ENCODE assay signal across 21 cellular contexts in the genomic region with DNA sequence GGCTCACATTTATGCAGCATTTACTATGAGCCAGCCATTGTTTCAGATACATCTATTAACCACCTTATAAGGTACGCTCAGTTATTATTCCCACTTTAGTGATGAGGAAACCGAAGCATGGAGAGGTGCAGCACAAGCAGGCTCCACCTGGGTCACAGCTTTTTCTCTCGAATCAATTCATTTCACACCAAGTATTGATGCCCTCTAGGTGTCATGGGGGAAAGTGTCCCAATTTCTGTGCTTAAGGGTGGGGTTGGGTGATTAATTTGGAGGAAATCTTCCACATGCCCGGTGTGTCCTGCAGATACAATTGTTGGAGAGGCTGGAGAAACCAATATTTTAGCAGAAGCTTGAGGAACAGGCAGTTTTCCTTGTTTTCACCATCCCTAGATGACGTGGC.
DNase-seq lines count a peak whose midpoint lies in the region; ATAC-seq and TF ChIP-seq lines count a peak whose summit lies in the region.
"Had no signal": no experiment of that assay in that cellular context is flagged by ENCODE, and none has a peak within 500 bp of the region (broad histone marks: within the 10 kb centered on the region; RNA-seq: fewer than 3 reads in every experiment).

No MANE protein-coding gene starts in this region.

- no peaks in the 10 kb centered on the region for H3K27me3 ChIP-seq in effector memory CD4-positive, alpha-beta T cell (replicated peaks; ENCODE audit: control insufficient read depth, insufficient read depth, low read length, poor library complexity, severe bottlenecking)

- intact Hi-C loops in activated CD4-positive, alpha-beta T cell treated with anti-CD3 and anti-CD28 coated beads for 36 hours (cut with DNase I, micrococcal nuclease) = loop anchor here (2.0 to 5.0 kb wide), 7 partner anchors 63 to 1121 kb away; partner anchors contain the start of genes ABCC12 (in 1 of the 2), DNAJA2 (in 1 of the 2), ITFG1 (in 1 of the 2) and NETO2 (in 1 of the 2)

- TF ChIP-seq CTCF in GM12873 (IDR thresholded peaks at IDR 0.05; ENCODE audit: insufficient read depth, low read depth, low read length, missing control alignments) (peak; percentile 26), nephron (IDR thresholded peaks at IDR 0.05; ENCODE audit: unreplicated experiment in 3 of 3) (no peak)

- ATAC-seq in activated CD4-positive, alpha-beta T cell treated with anti-CD3 and anti-CD28 coated beads for 36 hours = no peak
- ATAC-seq in T-cell (replicated peaks in 1 of 4) = no peak
- ATAC-seq in HG03196 (IDR thresholded peaks at IDR 0.05; ENCODE audit: unreplicated experiment) = no peak
- ATAC-seq: lower lobe of right lung had no signal

- H3K27me3 Mint-ChIP-seq in activated CD4-positive, alpha-beta T cell treated with anti-CD3 and anti-CD28 coated beads for 36 hours = peaks cover 8% of the 10 kb centered on the region
- peaks cover 2 to 4% of the 10 kb centered on the region in 2 donors for H3K27me3 Mint-ChIP-seq in T-cell
- H3K27me3 Mint-ChIP-seq in nephron (ENCODE audit: low read depth) = peaks cover 17% of the 10 kb centered on the region

- CTCF ChIA-PET in activated CD4-positive, alpha-beta T cell treated with anti-CD3 and anti-CD28 coated beads for 36 hours (lab: Charles Lee) = interaction anchor here (2.3 to 2.7 kb wide), 3 partner anchors 105 to 1128 kb away, joined by 6 to 16 read pairs (median 11); partner anchors contain the start of genes ITFG1 and PHKB
- CTCF ChIA-PET in T-cell (lab: Charles Lee) = interaction anchor here (0.6 to 0.7 kb wide), 2 partner anchors 698 to 1021 kb away, joined by 3 read pairs; no protein-coding TSS in a partner anchor

- H3K4me1 Mint-ChIP-seq in activated CD4-positive, alpha-beta T cell treated with anti-CD3 and anti-CD28 coated beads for 36 hours = peaks cover 2% of the 10 kb centered on the region
- H3K4me1 Mint-ChIP-seq in T-cell (peaks cover 0 to 3% (median 2%) of the 10 kb centered on the region in 3 donors), nephron (no peaks in the 10 kb centered on the region)

- H3K9me3 Mint-ChIP-seq in activated CD4-positive, alpha-beta T cell treated with anti-CD3 and anti-CD28 coated beads for 36 hours (ENCODE audit: low read depth) = no peaks in the 10 kb centered on the region
- H3K9me3 Mint-ChIP-seq in T-cell = no peaks in the 10 kb centered on the region
- no peaks in the 10 kb centered on the region for H3K9me3 Mint-ChIP-seq in nephron
- H3K9me3 Mint-ChIP-seq: activated CD4-positive, alpha-beta T cell treated with anti-CD3 and anti-CD28 coated beads, Interleukin-2, amount 10 ng/mL, durations not matched to agents 24 days and 14 days had no signal

- H3K9me3 ChIP-seq in effector memory CD4-positive, alpha-beta T cell (ENCODE audit: control insufficient read depth, low read length) = no peaks in the 10 kb centered on the region
- H3K9me3 ChIP-seq: lower lobe of right lung had no signal

- no peaks in the 10 kb centered on the region for H3K36me3 ChIP-seq in effector memory CD4-positive, alpha-beta T cell (ENCODE audit: control insufficient read depth, insufficient read depth, low read length)
- H3K36me3 ChIP-seq: lower lobe of right lung had no signal

- H3K27ac Mint-ChIP-seq in activated CD4-positive, alpha-beta T cell treated with anti-CD3 and anti-CD28 coated beads for 36 hours = no peak overlapping the region
- H3K27ac Mint-ChIP-seq in T-cell (no peak overlapping the region), nephron (no peak overlapping the region)

- POLR2A ChIA-PET in activated CD4-positive, alpha-beta T cell treated with anti-CD3 and anti-CD28 coated beads for 36 hours (lab: Charles Lee) = no interaction called here
- POLR2A ChIA-PET in T-cell (lab: Charles Lee) = no interaction called here

- DNase-seq in activated CD4-positive, alpha-beta T cell treated with anti-CD3 and anti-CD28 coated beads for 36 hours = no peak
- no peak for DNase-seq in activated CD4-positive, alpha-beta T cell treated with anti-CD3 and anti-CD28 coated beads for 1 hour
- DNase-seq in T-cell = no peak
- DNase-seq in activated effector memory CD4-positive, alpha-beta T cell treated with anti-CD3 and anti-CD28 coated beads, Interleukin-2, amount 50 U/mL, for 16 hours = no peak
- no peak for DNase-seq in effector memory CD4-positive, alpha-beta T cell
- DNase-seq: 8988T; activated CD4-positive, alpha-beta T cell treated with anti-CD3 and anti-CD28 coated beads, Interleukin-2, amount 10 ng/mL, durations not matched to agents 24 days and 14 days; amniotic stem cell; C1 segment of cervical spinal cord; central memory CD4-positive, alpha-beta T cell; EL; IMR-90; lower lobe of right lung; NCI-H2081; NCI-H510A treated with DMSO at 0.1 percent for 48 hours; SHP77; stimulated activated naive CD4-positive, alpha-beta T cell treated with Interleukin-2 at 50 U/mL for 16 hours; trophoblast cell had no signal

- no peak overlapping the region for H3K4me3 ChIP-seq in effector memory CD4-positive, alpha-beta T cell (ENCODE audit: insufficient read depth, low read depth, low read length, poor library complexity, severe bottlenecking)
- H3K4me3 ChIP-seq: lower lobe of right lung had no signal

- no peak overlapping the region for H3K27ac ChIP-seq in effector memory CD4-positive, alpha-beta T cell (ENCODE audit: insufficient read depth, low read length, poor library complexity, severe bottlenecking)
- H3K27ac ChIP-seq: lower lobe of right lung had no signal

- peak overlapping the region; percentile 17 for H3K4me3 Mint-ChIP-seq in activated CD4-positive, alpha-beta T cell treated with anti-CD3 and anti-CD28 coated beads for 36 hours
- peak overlapping the region; percentile 49 to 70 (median 64) for H3K4me3 Mint-ChIP-seq in T-cell
- peak overlapping the region; percentile 68 to 76 (median 70) for H3K4me3 Mint-ChIP-seq in nephron

- H3K4me1 ChIP-seq in effector memory CD4-positive, alpha-beta T cell (ENCODE audit: control insufficient read depth, insufficient read depth, low read length, poor library complexity, severe bottlenecking) = peaks cover 4% of the 10 kb centered on the region

- H3K36me3 Mint-ChIP-seq in activated CD4-positive, alpha-beta T cell treated with anti-CD3 and anti-CD28 coated beads for 36 hours (ENCODE audit: low read depth) = no peaks in the 10 kb centered on the region
- H3K36me3 Mint-ChIP-seq in T-cell (no peaks in the 10 kb centered on the region), nephron (ENCODE audit: low read depth) (no peaks in the 10 kb centered on the region)

Comparison
In these comparisons a context has a peak if more than half of its experiments do, and no peak if none do; other contexts are left out.
1. H3K4me3 Mint-ChIP-seq: peak in every context shown above with its lines; median percentile 70 in nephron; 64 in T-cell; 17 in activated CD4-positive, alpha-beta T cell treated with anti-CD3 and anti-CD28 coated beads for 36 hours.